In the genomic region with DNA sequence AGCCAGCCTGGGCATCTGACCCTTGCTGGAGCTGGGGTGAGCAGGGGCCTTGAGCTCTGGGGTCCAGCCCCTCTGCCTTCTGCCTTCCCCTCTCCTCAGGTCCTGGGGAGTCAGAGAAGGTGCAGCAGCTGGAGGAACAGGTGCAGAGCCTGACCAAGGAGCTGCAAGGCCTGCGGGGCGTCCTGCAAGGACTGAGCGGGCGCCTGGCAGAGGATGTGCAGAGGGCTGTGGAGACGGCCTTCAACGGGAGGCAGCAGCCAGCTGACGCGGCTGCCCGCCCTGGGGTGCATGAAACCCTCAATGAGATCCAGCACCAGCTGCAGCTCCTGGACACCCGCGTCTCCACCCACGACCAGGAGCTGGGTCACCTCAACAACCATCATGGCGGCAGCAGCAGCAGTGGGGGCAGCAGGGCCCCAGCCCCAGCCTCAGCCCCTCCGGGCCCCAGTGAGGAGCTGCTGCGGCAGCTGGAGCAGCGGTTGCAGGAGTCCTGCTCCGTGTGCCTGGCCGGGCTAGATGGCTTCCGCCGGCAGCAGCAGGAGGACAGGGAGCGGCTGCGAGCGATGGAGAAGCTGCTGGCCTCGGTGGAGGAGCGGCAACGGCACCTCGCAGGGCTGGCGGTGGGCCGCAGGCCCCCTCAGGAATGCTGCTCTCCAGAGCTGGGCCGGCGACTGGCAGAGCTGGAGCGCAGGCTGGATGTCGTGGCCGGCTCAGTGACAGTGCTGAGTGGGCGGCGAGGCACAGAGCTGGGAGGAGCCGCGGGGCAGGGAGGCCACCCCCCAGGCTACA, we compare ENCODE assay signal across 10 cellular contexts. TPM values are rescaled to one million over a fixed set of nuclear protein-coding genes. Genes with fewer than 3 reads are reported as not detected.
DNase-seq lines count a peak whose midpoint lies in the region; ATAC-seq, FAIRE-seq and TF ChIP-seq lines count a peak whose summit lies in the region.
"Had no signal": no experiment of that assay in that cellular context is flagged by ENCODE, and none has a peak within 500 bp of the region (broad histone marks: within the 10 kb centered on the region; RNA-seq: fewer than 3 reads in every experiment).

No MANE protein-coding gene starts in this region.

- H3K36me3 Mint-ChIP-seq in activated T-helper 1 cell treated with anti-CD3 and anti-CD28 coated beads, Interleukin-12 subunit alpha, Interleukin-12 subunit beta, Interleukin-2, Interleukin-4 antibody, amounts not matched to agents 30 ng/mL and 10 ng/mL and 1 ng/mL, durations not matched to agents 14 hours and 24 hours and 36 hours (ENCODE audit: low read depth), result no peaks in the 10 kb centered on the region

- no peak for DNase-seq in A549 (ENCODE audit: low read depth in 1 of 2, low spot score in 1 of 2)
- no peak for DNase-seq in Jurkat, Clone E6-1 (ENCODE audit: low read depth, low spot score)
- no peak for DNase-seq in activated T-helper 1 cell treated with anti-CD3 and anti-CD28 coated beads, Interleukin-12 subunit alpha, Interleukin-12 subunit beta, Interleukin-2, Interleukin-4 antibody, amounts not matched to agents 30 ng/mL and 10 ng/mL and 1 ng/mL, durations not matched to agents 14 hours and 24 hours and 36 hours (ENCODE audit: low spot score)
- no peak for DNase-seq in RCC 7860 (ENCODE audit: low spot score)
- no peak for DNase-seq in UCSD-AML1 (lab: John Stamatoyannopoulos, UW; ENCODE audit: unreplicated experiment)

- peak overlapping the region; percentile 79; the same call in 2 of the 3 replicates for H3K4me2 ChIP-seq in A549

- H3K9ac ChIP-seq in muscle layer of colon (ENCODE audit: low read length), result no peak overlapping the region

- H3K27me3 Mint-ChIP-seq in activated T-helper 1 cell treated with anti-CD3 and anti-CD28 coated beads, Interleukin-12 subunit alpha, Interleukin-12 subunit beta, Interleukin-2, Interleukin-4 antibody, amounts not matched to agents 30 ng/mL and 10 ng/mL and 1 ng/mL, durations not matched to agents 14 hours and 24 hours and 36 hours (ENCODE audit: insufficient read depth), result no peaks in the 10 kb centered on the region

- FAIRE-seq in A549 (lab: Jason Lieb, UNC), result no peak
- FAIRE-seq in RCC 7860 (lab: Jason Lieb, UNC), result no peak

- no peak for TF ChIP-seq RAD21 in A549 (conservative IDR thresholded peaks at IDR 0.05 in 1 of 2, IDR thresholded peaks at IDR 0.05 in 1 of 2)

- H3K4me1 Mint-ChIP-seq in activated T-helper 1 cell treated with anti-CD3 and anti-CD28 coated beads, Interleukin-12 subunit alpha, Interleukin-12 subunit beta, Interleukin-2, Interleukin-4 antibody, amounts not matched to agents 30 ng/mL and 10 ng/mL and 1 ng/mL, durations not matched to agents 14 hours and 24 hours and 36 hours (ENCODE audit: low read depth), result peaks cover 45% of the 10 kb centered on the region

- POLR2A ChIA-PET in A549 (lab: Yijun Ruan, JAX), result interaction anchor here (0.6 to 3.3 kb wide), 5 partner anchors 9 to 236 kb away, joined by 4 to 18 read pairs (median 7); a partner anchor contains a TSS

- H3K27ac ChIP-seq in A549 (peak overlapping the region; percentile 69 to 83; a peak in 5 of 6 replicates), muscle layer of colon (ENCODE audit: low read depth, low read length) (peak overlapping the region; percentile 52)

- H3K27me3 ChIP-seq in muscle layer of colon (ENCODE audit: control insufficient read depth in 1 of 2, insufficient read depth in 2 of 2, low read length in 2 of 2), result no peaks in the 10 kb centered on the region

- no peaks in the 10 kb centered on the region for H3K9me3 Mint-ChIP-seq in activated T-helper 1 cell treated with anti-CD3 and anti-CD28 coated beads, Interleukin-12 subunit alpha, Interleukin-12 subunit beta, Interleukin-2, Interleukin-4 antibody, amounts not matched to agents 30 ng/mL and 10 ng/mL and 1 ng/mL, durations not matched to agents 14 hours and 24 hours and 36 hours

- peaks cover 17% of the 10 kb centered on the region for H3K36me3 ChIP-seq in muscle layer of colon (ENCODE audit: insufficient read depth, low read length)

- WGBS in A549 (ENCODE audit: missing lambda C conversion rate), result 92% methylated on average over 32 of the region's 38 CpGs

- no peak overlapping the region for H3K4me3 Mint-ChIP-seq in activated T-helper 1 cell treated with anti-CD3 and anti-CD28 coated beads, Interleukin-12 subunit alpha, Interleukin-12 subunit beta, Interleukin-2, Interleukin-4 antibody, amounts not matched to agents 30 ng/mL and 10 ng/mL and 1 ng/mL, durations not matched to agents 14 hours and 24 hours and 36 hours

- TF ChIP-seq POLR2A in A549 (IDR thresholded peaks at IDR 0.05; ENCODE audit: low read length), result no peak

- no peak for TF ChIP-seq EP300 in A549 (IDR thresholded peaks at IDR 0.05)

- H3K4me3 ChIP-seq in A549 (no peak overlapping the region), muscle layer of colon (ENCODE audit: low read depth in 1 of 2, low read length in 2 of 2) (peak overlapping the region in 1 of 2 donors; percentile 90)
- H3K4me3 ChIP-seq in Jurkat, Clone E6-1 (ENCODE audit: low read length), result peak overlapping the region; percentile 47
- H3K4me3 ChIP-seq: mucosa of descending colon had no signal

- CTCF ChIA-PET in A549 (lab: Yijun Ruan, JAX), result interaction anchor here (1.1 to 15.3 kb wide), 15 partner anchors 10 to 236 kb away, joined by 3 to 253 read pairs (median 5); a partner anchor contains a TSS

- H3K4me1 ChIP-seq in A549, result peaks cover 13% of the 10 kb centered on the region
- H3K4me1 ChIP-seq in muscle layer of colon (ENCODE audit: insufficient read depth, low read length), result peaks cover 67% of the 10 kb centered on the region

- TF ChIP-seq CTCF in A549 (IDR thresholded peaks at IDR 0.05), result no peak

- H3K27ac Mint-ChIP-seq in activated T-helper 1 cell treated with anti-CD3 and anti-CD28 coated beads, Interleukin-12 subunit alpha, Interleukin-12 subunit beta, Interleukin-2, Interleukin-4 antibody, amounts not matched to agents 30 ng/mL and 10 ng/mL and 1 ng/mL, durations not matched to agents 14 hours and 24 hours and 36 hours, result peak overlapping the region; percentile 99

- no peak for ATAC-seq in A549
- ATAC-seq in HG02884 (IDR thresholded peaks at IDR 0.05; ENCODE audit: unreplicated experiment), result no peak
- ATAC-seq in GM18861 (IDR thresholded peaks at IDR 0.05; ENCODE audit: unreplicated experiment), result no peak

- intact Hi-C loops in activated T-helper 1 cell treated with anti-CD3 and anti-CD28 coated beads, Interleukin-12 subunit alpha, Interleukin-12 subunit beta, Interleukin-2, Interleukin-4 antibody, amounts not matched to agents 30 ng/mL and 10 ng/mL and 1 ng/mL, durations not matched to agents 14 hours and 24 hours and 36 hours (cut with micrococcal nuclease), result loop anchor here (1.0 to 10.0 kb wide), 8 partner anchors 11 to 403 kb away; a partner anchor contains a TSS

- H3K9me3 ChIP-seq in A549 (no peaks in the 10 kb centered on the region), muscle layer of colon (ENCODE audit: low read length) (no peaks in the 10 kb centered on the region)
- H3K9me3 ChIP-seq: mucosa of descending colon, thoracic aorta had no signal

RNA-seq across cellular contexts. Expression of a gene that starts 3.8 kb away (rescaled TPM):
- 0.13 TPM in 2 replicates for polyA plus RNA-seq in A549 (2011; rRNA removed)
- 0.49 and 0.52 TPM in 2 replicates for polyA plus RNA-seq in A549 (2012; cell fraction: cytosol; rRNA removed)
- polyA plus RNA-seq in A549 (2012; cell fraction: nucleus; rRNA removed), result 0.91 and 0.96 TPM in 2 replicates
- 0.46 to 0.51 TPM (median 0.49 TPM) in 3 replicates for polyA plus RNA-seq in A549 (2017; fragmentation: RNase III; extraction: RNeasy Plus Mini Kit Qiagen cat#74134 plus additional on column Dnase treatment)
- 0.24 TPM in 1 of 2 replicates, not detected in the other for polyA minus RNA-seq in A549 (2011; rRNA and poly(A)+ RNA removed)
- 1.4 TPM for polyA plus RNA-seq in Jurkat, Clone E6-1 (2012; ENCODE audit: insufficient read depth, insufficient read length)
- 1.1 and 1.5 TPM in 2 replicates for total RNA-seq in activated T-helper 1 cell treated with anti-CD3 and anti-CD28 coated beads, Interleukin-12 subunit alpha, Interleukin-12 subunit beta, Interleukin-2, Interleukin-4 antibody, amounts not matched to agents 30 ng/mL and 10 ng/mL and 1 ng/mL, durations not matched to agents 14 hours and 24 hours and 36 hours

RNA-seq across cellular contexts. Expression of a gene that starts 4.4 kb away (rescaled TPM):
- 4.2 and 4.4 TPM in 2 replicates for polyA plus RNA-seq in A549 (2011; rRNA removed)
- polyA plus RNA-seq in A549 (2012; cell fraction: cytosol; rRNA removed), result 12.4 and 13.0 TPM in 2 replicates
- polyA plus RNA-seq in A549 (2012; cell fraction: nucleus; rRNA removed), result 22.5 and 25.5 TPM in 2 replicates
- 7.6 to 8.5 TPM (median 8.3 TPM) in 3 replicates for polyA plus RNA-seq in A549 (2017; fragmentation: RNase III; extraction: RNeasy Plus Mini Kit Qiagen cat#74134 plus additional on column Dnase treatment)
- 6.7 and 9.0 TPM in 2 replicates for polyA minus RNA-seq in A549 (2011; rRNA and poly(A)+ RNA removed)
- polyA plus RNA-seq in Jurkat, Clone E6-1 (2012; ENCODE audit: insufficient read depth, insufficient read length), result 16.0 TPM
- 12.2 and 12.4 TPM in 2 replicates for total RNA-seq in activated T-helper 1 cell treated with anti-CD3 and anti-CD28 coated beads, Interleukin-12 subunit alpha, Interleukin-12 subunit beta, Interleukin-2, Interleukin-4 antibody, amounts not matched to agents 30 ng/mL and 10 ng/mL and 1 ng/mL, durations not matched to agents 14 hours and 24 hours and 36 hours

RNA-seq across cellular contexts. Expression of a gene that starts 10.7 kb away (rescaled TPM):
- polyA plus RNA-seq in A549 (2011; rRNA removed) (392 and 408 TPM in 2 replicates), A549 (2017; fragmentation: RNase III; extraction: RNeasy Plus Mini Kit Qiagen cat#74134 plus additional on column Dnase treatment) (809 to 921 TPM (median 880 TPM) in 3 replicates)
- polyA plus RNA-seq in A549 (2012; cell fraction: cytosol; rRNA removed), result 1,186 and 1,481 TPM in 2 replicates
- polyA plus RNA-seq in A549 (2012; cell fraction: nucleus; rRNA removed), result 205 and 365 TPM in 2 replicates
- 242 and 355 TPM in 2 replicates for polyA minus RNA-seq in A549 (2011; rRNA and poly(A)+ RNA removed)
- polyA plus RNA-seq in Jurkat, Clone E6-1 (2012; ENCODE audit: insufficient read depth, insufficient read length), result 389 TPM
- total RNA-seq in activated T-helper 1 cell treated with anti-CD3 and anti-CD28 coated beads, Interleukin-12 subunit alpha, Interleukin-12 subunit beta, Interleukin-2, Interleukin-4 antibody, amounts not matched to agents 30 ng/mL and 10 ng/mL and 1 ng/mL, durations not matched to agents 14 hours and 24 hours and 36 hours, result 322 and 332 TPM in 2 replicates

RNA-seq across cellular contexts. Expression of a gene that starts 30.7 kb away (rescaled TPM):
- 48.3 and 52.7 TPM in 2 replicates for polyA plus RNA-seq in A549 (2011; rRNA removed)
- polyA plus RNA-seq in A549 (2012; cell fraction: cytosol; rRNA removed), result 34.6 and 40.5 TPM in 2 replicates
- polyA plus RNA-seq in A549 (2012; cell fraction: nucleus; rRNA removed), result 24.6 and 27.4 TPM in 2 replicates
- 25.5 to 28.3 TPM (median 26.1 TPM) in 3 replicates for polyA plus RNA-seq in A549 (2017; fragmentation: RNase III; extraction: RNeasy Plus Mini Kit Qiagen cat#74134 plus additional on column Dnase treatment)
- 71.9 and 86.3 TPM in 2 replicates for polyA minus RNA-seq in A549 (2011; rRNA and poly(A)+ RNA removed)
- polyA plus RNA-seq in Jurkat, Clone E6-1 (2012; ENCODE audit: insufficient read depth, insufficient read length), result 42.4 TPM
- 12.3 and 13.8 TPM in 2 replicates for total RNA-seq in activated T-helper 1 cell treated with anti-CD3 and anti-CD28 coated beads, Interleukin-12 subunit alpha, Interleukin-12 subunit beta, Interleukin-2, Interleukin-4 antibody, amounts not matched to agents 30 ng/mL and 10 ng/mL and 1 ng/mL, durations not matched to agents 14 hours and 24 hours and 36 hours

RNA-seq across cellular contexts. Expression of a gene that starts 36.8 kb away (rescaled TPM):
- polyA plus RNA-seq in A549 (2011; rRNA removed) (5.8 and 6.6 TPM in 2 replicates), A549 (2017; fragmentation: RNase III; extraction: RNeasy Plus Mini Kit Qiagen cat#74134 plus additional on column Dnase treatment) (4.5 to 5.4 TPM (median 5.1 TPM) in 3 replicates)
- polyA plus RNA-seq in A549 (2012; cell fraction: cytosol; rRNA removed), result 8.1 and 8.2 TPM in 2 replicates
- polyA plus RNA-seq in A549 (2012; cell fraction: nucleus; rRNA removed), result 6.9 and 8.1 TPM in 2 replicates
- 4.7 and 5.3 TPM in 2 replicates for polyA minus RNA-seq in A549 (2011; rRNA and poly(A)+ RNA removed)
- 1.2 TPM for polyA plus RNA-seq in Jurkat, Clone E6-1 (2012; ENCODE audit: insufficient read depth, insufficient read length)
- 12.9 and 18.0 TPM in 2 replicates for total RNA-seq in activated T-helper 1 cell treated with anti-CD3 and anti-CD28 coated beads, Interleukin-12 subunit alpha, Interleukin-12 subunit beta, Interleukin-2, Interleukin-4 antibody, amounts not matched to agents 30 ng/mL and 10 ng/mL and 1 ng/mL, durations not matched to agents 14 hours and 24 hours and 36 hours
